Comparison of ENCODE assay signal across 8 cellular contexts in the genomic region with DNA sequence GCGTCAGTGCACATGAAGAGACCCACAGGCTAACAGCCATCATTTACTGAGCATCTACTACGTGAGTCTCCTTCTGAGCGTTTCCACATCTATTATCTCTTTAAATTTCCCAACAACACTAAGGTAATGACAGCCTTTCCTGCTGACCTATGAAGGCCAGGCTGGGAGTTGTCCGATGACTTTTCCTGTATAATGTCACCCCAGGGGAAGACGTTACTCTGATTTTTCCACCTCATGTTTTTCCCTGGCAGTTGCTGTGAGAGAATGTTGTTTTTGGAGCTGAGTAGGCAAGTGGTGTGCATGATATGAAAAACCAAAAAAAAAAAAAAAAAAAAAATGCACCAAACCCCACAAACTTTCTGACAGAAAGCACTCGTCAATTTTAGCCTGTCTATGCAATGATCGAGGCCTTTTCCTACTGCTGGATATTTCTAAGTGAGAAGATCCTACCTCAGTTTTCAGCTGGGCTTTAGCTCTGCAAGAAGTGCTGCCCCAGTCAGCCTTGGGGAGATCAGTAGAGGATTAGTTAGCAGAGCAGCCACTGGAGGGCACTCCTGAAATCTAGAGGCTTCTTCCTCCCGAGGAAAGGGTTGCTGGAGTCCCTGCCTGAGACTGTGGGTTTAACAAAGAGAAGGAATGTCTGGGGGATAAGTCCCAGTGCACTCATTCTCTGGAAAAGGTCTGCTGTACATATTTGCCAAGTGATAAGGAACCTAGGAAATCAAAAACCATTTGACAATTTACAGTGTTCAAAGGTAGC.
DNase-seq lines count a peak whose midpoint lies in the region; ATAC-seq, FAIRE-seq and TF ChIP-seq lines count a peak whose summit lies in the region.

No MANE protein-coding gene starts in this region.

- SMC1A ChIA-PET in GM12878 (lab: Charles Lee; ENCODE audit: uncharacterized antibody, unreplicated experiment): interaction anchor here (0.6 to 1.7 kb wide), 4 partner anchors 235 to 394 kb away, joined by 3 to 7 read pairs (median 4); no protein-coding TSS in a partner anchor

- TF ChIP-seq RAD21 in GM12878 (IDR thresholded peaks at IDR 0.05; ENCODE audit: insufficient read depth, low read depth, low read length): peak; percentile 63

- no peak for TF ChIP-seq EP300 in GM12878 (IDR thresholded peaks at IDR 0.05; ENCODE audit: borderline replicate concordance in 1 of 2, control insufficient read depth in 1 of 2, low read depth in 2 of 2, low read length in 2 of 2)

- POLR2A ChIA-PET in GM12878 (lab: Charles Lee): no interaction called here

- H3K27me3 ChIP-seq in GM12878 (replicated peaks in 1 of 2; ENCODE audit: control insufficient read depth in 2 of 2, insufficient read depth in 2 of 2, low read length in 1 of 2): no peaks in the 10 kb centered on the region
- no peaks in the 10 kb centered on the region for H3K27me3 ChIP-seq in stomach smooth muscle (ENCODE audit: control insufficient read depth in 1 of 2, insufficient read depth in 2 of 2, low read length in 2 of 2)

- RAD21 ChIA-PET in GM12878 (lab: Charles Lee; ENCODE audit: unreplicated experiment): interaction anchor here (1.0 kb wide), 1 partner anchor 514 kb away, joined by 7 read pairs; no protein-coding TSS in a partner anchor

- H3K4me2 ChIP-seq in GM12878 (ENCODE audit: control insufficient read depth, insufficient read depth): no peak overlapping the region

- H3K36me3 ChIP-seq in GM12878 (ENCODE audit: control insufficient read depth in 2 of 2, insufficient read depth in 2 of 2, low read length in 1 of 2): no peaks in the 10 kb centered on the region
- H3K36me3 ChIP-seq in stomach smooth muscle (ENCODE audit: control insufficient read depth in 2 of 2, insufficient read depth in 2 of 2, low read length in 2 of 2): no peaks in the 10 kb centered on the region

- no TSS peak for BruUV-seq in GM12878 (replicated peaks; lab: Mats Ljungman, UMichigan)

- CTCF ChIA-PET in GM12878 (lab: Yijun Ruan, JAX): interaction anchor here (0.6 to 3.2 kb wide), 15 partner anchors 10 to 1038 kb away, joined by 3 to 19 read pairs (median 4); no protein-coding TSS in a partner anchor

- no peak overlapping the region for H2AFZ ChIP-seq in GM12878 (ENCODE audit: control insufficient read depth, low read depth, low read length)

- H3K9ac ChIP-seq in GM12878 (ENCODE audit: control insufficient read depth, insufficient read depth, low read length) (no peak overlapping the region), stomach smooth muscle (ENCODE audit: low read length in 2 of 2) (peak overlapping the region in 1 of 2 donors; percentile 32)

- peak; percentile 65 for FAIRE-seq in GM12878 (lab: Jason Lieb, UNC)

- peak; percentile 14 for DNase-seq in AG09319 (ENCODE audit: extremely low read depth, low read depth)
- peak; percentile 60 for DNase-seq in NCI-H226
- no peak for DNase-seq in GM12878 (ENCODE audit: low read depth, low spot score)
- peak; percentile 76 for DNase-seq in iPS-NIHi7 (ENCODE audit: extremely low spot score)

- peak; percentile 61 for TF ChIP-seq CTCF in AG09319 (IDR thresholded peaks at IDR 0.05; ENCODE audit: low read depth, low read length)
- TF ChIP-seq CTCF in GM12875 (IDR thresholded peaks at IDR 0.05; ENCODE audit: borderline replicate concordance, insufficient read depth, low read depth, low read length): peak; percentile 56; the same call in 1 of the 2 replicates
- peak; percentile 40 to 50 (median 49) for TF ChIP-seq CTCF in GM12878 (IDR thresholded peaks at IDR 0.05 in 2 of 3, conservative IDR thresholded peaks at IDR 0.05 in 1 of 3; ENCODE audit: control insufficient read depth in 2 of 3, extremely low read depth in 1 of 3, insufficient read depth in 1 of 3, low read depth in 3 of 3, low read length in 3 of 3)

- no peaks in the 10 kb centered on the region for H3K79me2 ChIP-seq in GM12878 (ENCODE audit: control insufficient read depth, insufficient read depth, low read length)

- ATAC-seq in HG03064 (IDR thresholded peaks at IDR 0.05; ENCODE audit: low read depth, unreplicated experiment): peak; percentile 79
- peak; percentile 85 for ATAC-seq in GM12878
- ATAC-seq in HG02973 (IDR thresholded peaks at IDR 0.05; ENCODE audit: unreplicated experiment): no peak

- no peak overlapping the region for H3K4me3 ChIP-seq in GM12875 (ENCODE audit: low read depth, low read length)
- H3K4me3 ChIP-seq in GM12878: no peak overlapping the region
- no peak overlapping the region for H3K4me3 ChIP-seq in stomach smooth muscle (ENCODE audit: low read length in 2 of 2)

- intact Hi-C loops in GM12878 (cut with micrococcal nuclease; ENCODE audit: unreplicated experiment): loop anchor here (2.0 kb wide), 1 partner anchor 310 kb away; no protein-coding TSS in a partner anchor

- H3K9me3 ChIP-seq in GM12878 (replicated peaks; ENCODE audit: control insufficient read depth, insufficient read depth, low read length) (no peaks in the 10 kb centered on the region), stomach smooth muscle (ENCODE audit: control insufficient read depth in 2 of 2, low read length in 2 of 2) (no peaks in the 10 kb centered on the region)

- H3K27ac ChIP-seq in GM12878 (ENCODE audit: control insufficient read depth, insufficient read depth): no peak overlapping the region
- peak overlapping the region; percentile 46 for H3K27ac ChIP-seq in stomach smooth muscle (ENCODE audit: low read length)

- 15% methylated on average over 7 of the region's 8 CpGs for whole genome bisulfite sequencing in GM12878 (ENCODE audit: insufficient coverage, insufficient replicate concordance, low lambda C conversion rate, missing lambda C conversion rate)

- no peaks in the 10 kb centered on the region for H4K20me1 ChIP-seq in GM12878 (ENCODE audit: control insufficient read depth, insufficient read depth)

- no peak for TF ChIP-seq POLR2A in GM12878 (IDR thresholded peaks at IDR 0.05; ENCODE audit: low read depth, low read length)

- in situ Hi-C loops in GM12878 (cut with MboI): no loop called here

- no peaks in the 10 kb centered on the region for H3K4me1 ChIP-seq in GM12878 (ENCODE audit: control insufficient read depth, insufficient read depth, low read length)
- peaks cover 14% of the 10 kb centered on the region for H3K4me1 ChIP-seq in stomach smooth muscle (ENCODE audit: control insufficient read depth, insufficient read depth, low read length)

TF ChIP-seq in GM12878, 131 proteins besides CTCF, POLR2A, EP300 and RAD21:
- TF ChIP-seq, protein P1, sequence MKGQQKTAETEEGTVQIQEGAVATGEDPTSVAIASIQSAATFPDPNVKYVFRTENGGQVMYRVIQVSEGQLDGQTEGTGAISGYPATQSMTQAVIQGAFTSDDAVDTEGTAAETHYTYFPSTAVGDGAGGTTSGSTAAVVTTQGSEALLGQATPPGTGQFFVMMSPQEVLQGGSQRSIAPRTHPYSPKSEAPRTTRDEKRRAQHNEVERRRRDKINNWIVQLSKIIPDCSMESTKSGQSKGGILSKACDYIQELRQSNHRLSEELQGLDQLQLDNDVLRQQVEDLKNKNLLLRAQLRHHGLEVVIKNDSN (IDR thresholded peaks at IDR 0.05; ENCODE audit: borderline replicate concordance, extremely low read length, insufficient read depth, low read depth, low read length): no peak
- TF ChIP-seq, protein P2, sequence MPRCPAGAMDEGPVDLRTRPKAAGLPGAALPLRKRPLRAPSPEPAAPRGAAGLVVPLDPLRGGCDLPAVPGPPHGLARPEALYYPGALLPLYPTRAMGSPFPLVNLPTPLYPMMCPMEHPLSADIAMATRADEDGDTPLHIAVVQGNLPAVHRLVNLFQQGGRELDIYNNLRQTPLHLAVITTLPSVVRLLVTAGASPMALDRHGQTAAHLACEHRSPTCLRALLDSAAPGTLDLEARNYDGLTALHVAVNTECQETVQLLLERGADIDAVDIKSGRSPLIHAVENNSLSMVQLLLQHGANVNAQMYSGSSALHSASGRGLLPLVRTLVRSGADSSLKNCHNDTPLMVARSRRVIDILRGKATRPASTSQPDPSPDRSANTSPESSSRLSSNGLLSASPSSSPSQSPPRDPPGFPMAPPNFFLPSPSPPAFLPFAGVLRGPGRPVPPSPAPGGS (IDR thresholded peaks at IDR 0.05; ENCODE audit: borderline replicate concordance, insufficient read depth, low read depth, low read length, poor library complexity, severe bottlenecking): no peak
- peak; percentile 50; the same call in 1 of the 2 replicates for TF ChIP-seq SMC3 (IDR thresholded peaks at IDR 0.05; ENCODE audit: borderline replicate concordance, low read length)
